Comparison of ENCODE assay signal across 14 cellular contexts in the genomic region with DNA sequence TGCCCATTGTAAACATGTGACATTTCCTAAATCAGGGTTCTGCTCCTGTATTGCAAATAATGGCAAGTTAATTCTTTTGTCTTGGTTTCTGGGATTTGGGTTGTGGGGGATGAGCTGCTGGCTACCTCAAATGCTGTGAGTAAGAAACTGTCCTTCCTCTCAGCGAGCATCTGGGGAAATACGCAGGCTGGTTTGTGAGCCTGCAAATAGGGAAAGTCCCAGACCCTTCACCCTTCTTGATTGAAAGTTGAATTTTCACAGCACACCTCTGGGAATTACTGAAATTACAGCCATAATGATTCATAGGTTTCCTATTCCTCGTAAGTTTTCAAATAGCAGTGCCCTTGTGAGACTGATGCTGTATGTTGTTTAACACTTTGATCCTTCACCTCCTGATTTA.
DNase-seq lines count a peak whose midpoint lies in the region; ATAC-seq lines count a peak whose summit lies in the region.
"Had no signal": no experiment of that assay in that cellular context is flagged by ENCODE, and none has a peak within 500 bp of the region (broad histone marks: within the 10 kb centered on the region; RNA-seq: fewer than 3 reads in every experiment).

No MANE protein-coding gene starts in this region.

- peaks cover 0 to 2% of the 10 kb centered on the region in 2 donors for H3K9me3 Mint-ChIP-seq in stimulated activated naive CD8-positive, alpha-beta T cell treated with anti-CD3 and anti-CD28 coated beads, Interleukin-15, amount 100 ng/mL, for 72 hours
- H3K9me3 Mint-ChIP-seq in activated T-helper 17 cell treated with anti-CD3 and anti-CD28 coated beads, Interleukin-2, amount 50 U/mL, for 72 hours = no peaks in the 10 kb centered on the region
- H3K9me3 Mint-ChIP-seq: activated T-helper 1 cell treated with anti-CD3 and anti-CD28 coated beads, Interleukin-12 subunit alpha, Interleukin-12 subunit beta, Interleukin-2, Interleukin-4 antibody, amounts not matched to agents 30 ng/mL and 10 ng/mL and 1 ng/mL, durations not matched to agents 14 hours and 24 hours and 36 hours had no signal

- no peak overlapping the region for H3K27ac Mint-ChIP-seq in stimulated activated naive CD8-positive, alpha-beta T cell treated with anti-CD3 and anti-CD28 coated beads, Interleukin-15, amount 100 ng/mL, for 72 hours
- H3K27ac Mint-ChIP-seq in activated T-helper 17 cell treated with anti-CD3 and anti-CD28 coated beads, Interleukin-2, amount 50 U/mL, for 72 hours = no peak overlapping the region
- H3K27ac Mint-ChIP-seq: activated T-helper 1 cell treated with anti-CD3 and anti-CD28 coated beads, Interleukin-12 subunit alpha, Interleukin-12 subunit beta, Interleukin-2, Interleukin-4 antibody, amounts not matched to agents 30 ng/mL and 10 ng/mL and 1 ng/mL, durations not matched to agents 14 hours and 24 hours and 36 hours had no signal

- peaks cover 7% of the 10 kb centered on the region for H3K27me3 Mint-ChIP-seq in stimulated activated naive CD8-positive, alpha-beta T cell treated with anti-CD3 and anti-CD28 coated beads, Interleukin-15, amount 100 ng/mL, for 72 hours
- H3K27me3 Mint-ChIP-seq in activated T-helper 17 cell treated with anti-CD3 and anti-CD28 coated beads, Interleukin-2, amount 50 U/mL, for 72 hours = peaks cover 4% of the 10 kb centered on the region

- no peaks in the 10 kb centered on the region for H3K36me3 Mint-ChIP-seq in activated T-helper 17 cell treated with anti-CD3 and anti-CD28 coated beads, Interleukin-2, amount 50 U/mL, for 72 hours (ENCODE audit: low read depth)

- no peak for DNase-seq in stimulated activated naive CD8-positive, alpha-beta T cell treated with anti-CD3 and anti-CD28 coated beads, Interleukin-15, amount 100 ng/mL, for 72 hours
- no peak for DNase-seq in stimulated activated naive CD8-positive, alpha-beta T cell treated with anti-CD3 and anti-CD28 coated beads, Interleukin-15, Interleukin-2, amounts not matched to agents 100 U/mL and 50 U/mL, for 24 hours
- DNase-seq in amygdala (lab: John Stamatoyannopoulos, UW) (no peak), superior temporal gyrus (ENCODE audit: extremely low spot score) (no peak)
- no peak for DNase-seq in stimulated activated CD8-positive, alpha-beta memory T cell treated with anti-CD3 and anti-CD28 coated beads, Interleukin-4, amount 100 ng/mL, for 48 hours
- DNase-seq: activated CD4-positive, alpha-beta T cell treated with anti-CD3 and anti-CD28 coated beads for 1 hour; DMS 273 treated with DMSO at 0.1 percent for 48 hours; glutamatergic neuron; NCI-H2171 treated with DMSO at 0.1 percent for 48 hours; posterior cingulate gyrus had no signal

- no peak overlapping the region for H3K4me3 Mint-ChIP-seq in stimulated activated naive CD8-positive, alpha-beta T cell treated with anti-CD3 and anti-CD28 coated beads, Interleukin-15, amount 100 ng/mL, for 72 hours
- no peak overlapping the region for H3K4me3 Mint-ChIP-seq in activated T-helper 17 cell treated with anti-CD3 and anti-CD28 coated beads, Interleukin-2, amount 50 U/mL, for 72 hours
- H3K4me3 Mint-ChIP-seq: activated T-helper 1 cell treated with anti-CD3 and anti-CD28 coated beads, Interleukin-12 subunit alpha, Interleukin-12 subunit beta, Interleukin-2, Interleukin-4 antibody, amounts not matched to agents 30 ng/mL and 10 ng/mL and 1 ng/mL, durations not matched to agents 14 hours and 24 hours and 36 hours had no signal

- no peaks in the 10 kb centered on the region for H3K4me1 Mint-ChIP-seq in stimulated activated naive CD8-positive, alpha-beta T cell treated with anti-CD3 and anti-CD28 coated beads, Interleukin-15, amount 100 ng/mL, for 72 hours
- no peaks in the 10 kb centered on the region for H3K4me1 Mint-ChIP-seq in activated T-helper 17 cell treated with anti-CD3 and anti-CD28 coated beads, Interleukin-2, amount 50 U/mL, for 72 hours

- peak; percentile 46 for ATAC-seq in stimulated activated naive CD8-positive, alpha-beta T cell treated with anti-CD3 and anti-CD28 coated beads, Interleukin-15, amount 100 ng/mL, for 72 hours
- ATAC-seq in stimulated activated naive CD8-positive, alpha-beta T cell treated with anti-CD3 and anti-CD28 coated beads, Interleukin-15, Interleukin-2, amounts not matched to agents 100 U/mL and 50 U/mL, for 24 hours = no peak
- ATAC-seq in HG02588 (IDR thresholded peaks at IDR 0.05; ENCODE audit: unreplicated experiment) (peak; percentile 43), GM21423 (IDR thresholded peaks at IDR 0.05; ENCODE audit: unreplicated experiment) (no peak)
- peak; percentile 54 for ATAC-seq in activated T-helper 17 cell treated with anti-CD3 and anti-CD28 coated beads, Interleukin-2, amount 50 U/mL, for 72 hours (replicated peaks)

Comparison
In these comparisons a context has a peak if more than half of its experiments do, and no peak if none do; other contexts are left out.
1. ATAC-seq: peak in stimulated activated naive CD8-positive, alpha-beta T cell treated with anti-CD3 and anti-CD28 coated beads, Interleukin-15, amount 100 ng/mL, for 72 hours (single experiment), HG02588 (single experiment) and activated T-helper 17 cell treated with anti-CD3 and anti-CD28 coated beads, Interleukin-2, amount 50 U/mL, for 72 hours (single experiment); none in stimulated activated naive CD8-positive, alpha-beta T cell treated with anti-CD3 and anti-CD28 coated beads, Interleukin-15, Interleukin-2, amounts not matched to agents 100 U/mL and 50 U/mL, for 24 hours (single experiment) and GM21423 (single experiment).